In genomic region chr19:41328157-41328817, GRCh38 we compare ENCODE assay signal across 8 cellular contexts. TPM values are rescaled to one million over a fixed set of nuclear protein-coding genes. Genes with fewer than 3 reads are reported as not detected.
DNase-seq lines count a peak whose midpoint lies in the region; ATAC-seq and TF ChIP-seq lines count a peak whose summit lies in the region.

No MANE protein-coding gene starts in this region.

- H3K27ac ChIP-seq in 22Rv1, result peak overlapping the region; percentile 37; the same call in 1 of the 2 replicates
- H3K27ac ChIP-seq in effector memory CD4-positive, alpha-beta T cell (ENCODE audit: insufficient read depth, low read length, poor library complexity, severe bottlenecking), result peak overlapping the region; percentile 87

- TF ChIP-seq CTCF in 22Rv1 (IDR thresholded peaks at IDR 0.05), result no peak

- DNase-seq in OCI-M1 (lab: John Stamatoyannopoulos, UW) (peak; percentile 56), sciatic nerve (ENCODE audit: low spot score) (no peak), NCI-H510A (lab: John Stamatoyannopoulos, UW) (no peak), superior temporal gyrus (ENCODE audit: extremely low spot score) (no peak)
- DNase-seq in effector memory CD4-positive, alpha-beta T cell, result no peak

- H3K4me3 ChIP-seq in effector memory CD4-positive, alpha-beta T cell (ENCODE audit: insufficient read depth, low read depth, low read length, poor library complexity, severe bottlenecking), result peak overlapping the region; percentile 16

- intact Hi-C loops in sciatic nerve (cut with DNase I), result no loop called here

- ATAC-seq in GM19438 (IDR thresholded peaks at IDR 0.05; ENCODE audit: low read depth, unreplicated experiment) (peak; percentile 11), sciatic nerve (peak; percentile 3), HG03571 (IDR thresholded peaks at IDR 0.05; ENCODE audit: unreplicated experiment) (no peak)

- H3K4me1 ChIP-seq in effector memory CD4-positive, alpha-beta T cell (ENCODE audit: control insufficient read depth, insufficient read depth, low read length, poor library complexity, severe bottlenecking), result peaks cover 55% of the 10 kb centered on the region

- no peaks in the 10 kb centered on the region for H3K9me3 ChIP-seq in effector memory CD4-positive, alpha-beta T cell (ENCODE audit: control insufficient read depth, low read length)

- H3K27me3 ChIP-seq in effector memory CD4-positive, alpha-beta T cell (replicated peaks; ENCODE audit: control insufficient read depth, insufficient read depth, low read length, poor library complexity, severe bottlenecking), result no peaks in the 10 kb centered on the region

- H3K36me3 ChIP-seq in effector memory CD4-positive, alpha-beta T cell (ENCODE audit: control insufficient read depth, insufficient read depth, low read length), result peaks cover 28% of the 10 kb centered on the region

RNA-seq across cellular contexts. Expression of gene CCDC97, which starts 18.3 kb away (rescaled TPM):
- total RNA-seq in sciatic nerve, result 29.8 TPM

RNA-seq across cellular contexts. Expression of gene TGFB1, which starts 25.4 kb away (rescaled TPM):
- 33.7 TPM for total RNA-seq in sciatic nerve

RNA-seq across cellular contexts. Expression of gene B9D2, which starts 35.7 kb away (rescaled TPM):
- 4.1 TPM for total RNA-seq in sciatic nerve

RNA-seq across cellular contexts. Expression of gene TMEM91, which starts 48.0 kb away (rescaled TPM):
- 23.5 TPM for total RNA-seq in sciatic nerve
